In genomic region chr18:75173125-75173432, GRCh38 we compare ENCODE assay signal across 9 cellular contexts. TPM values are rescaled to one million over a fixed set of nuclear protein-coding genes. Genes with fewer than 3 reads are reported as not detected.
A peak's percentile ranks its signal among the peaks of the same experiment; 100 is the strongest.
DNase-seq lines count a peak whose midpoint lies in the region; ATAC-seq and TF ChIP-seq lines count a peak whose summit lies in the region.
"Had no signal": no experiment of that assay in that cellular context is flagged by ENCODE, and none has a peak within 500 bp of the region (broad histone marks: within the 10 kb centered on the region; RNA-seq: fewer than 3 reads in every experiment).

No MANE protein-coding gene starts in this region.

- H3K36me3 Mint-ChIP-seq in effector memory CD8-positive, alpha-beta T cell (ENCODE audit: insufficient read depth): no peaks in the 10 kb centered on the region
- H3K36me3 Mint-ChIP-seq in activated CD4-positive, alpha-beta T cell treated with anti-CD3 and anti-CD28 coated beads, Interleukin-2, amount 10 ng/mL, durations not matched to agents 24 days and 14 days (ENCODE audit: low read depth): no peaks in the 10 kb centered on the region

- intact Hi-C loops in activated CD4-positive, alpha-beta T cell treated with anti-CD3 and anti-CD28 coated beads, Interleukin-2, amount 10 ng/mL, durations not matched to agents 24 days and 14 days (cut with micrococcal nuclease): no loop called here

- DNase-seq in HL-60 (ENCODE audit: low read depth in 1 of 2, low spot score in 1 of 2) (peak; percentile 41 to 43), NCI-H2081 (lab: John Stamatoyannopoulos, UW) (no peak), superior temporal gyrus (ENCODE audit: extremely low spot score) (no peak)
- DNase-seq in effector memory CD8-positive, alpha-beta T cell: no peak
- DNase-seq in activated CD4-positive, alpha-beta T cell treated with anti-CD3 and anti-CD28 coated beads, Interleukin-2, amount 50 U/mL, for 1 hour: no peak
- no peak for DNase-seq in activated CD4-positive, alpha-beta T cell treated with anti-CD3 and anti-CD28 coated beads, Interleukin-2, amount 10 ng/mL, durations not matched to agents 24 days and 14 days

- H3K27ac Mint-ChIP-seq in effector memory CD8-positive, alpha-beta T cell: peak overlapping the region in 1 of 2 donors; percentile 7
- H3K27ac Mint-ChIP-seq in activated CD4-positive, alpha-beta T cell treated with anti-CD3 and anti-CD28 coated beads, Interleukin-2, amount 10 ng/mL, durations not matched to agents 24 days and 14 days: no peak overlapping the region
- H3K27ac Mint-ChIP-seq: dendritic cell treated with granulocyte-macrophage colony-stimulating factor and Interleukin-4, amounts not matched to agents 40 ng/mL and 50 ng/mL, for 4 days had no signal

- TF ChIP-seq CTCF in GM12873 (IDR thresholded peaks at IDR 0.05; ENCODE audit: insufficient read depth, low read depth, low read length, missing control alignments) (peak; percentile 66), HL-60 (IDR thresholded peaks at IDR 0.05; ENCODE audit: insufficient read depth, low read length) (peak; percentile 44)

- no peak overlapping the region for H3K4me3 ChIP-seq in HL-60 (replicated peaks; ENCODE audit: insufficient read depth, low read length)

- H3K27ac ChIP-seq in HL-60 (replicated peaks): no peak overlapping the region

- H3K4me1 Mint-ChIP-seq in effector memory CD8-positive, alpha-beta T cell (ENCODE audit: low read depth in 2 of 2): peaks cover 0 to 11% of the 10 kb centered on the region in 2 donors
- peaks cover 2% of the 10 kb centered on the region for H3K4me1 Mint-ChIP-seq in activated CD4-positive, alpha-beta T cell treated with anti-CD3 and anti-CD28 coated beads, Interleukin-2, amount 10 ng/mL, durations not matched to agents 24 days and 14 days

- H3K9me3 Mint-ChIP-seq in effector memory CD8-positive, alpha-beta T cell: no peaks in the 10 kb centered on the region
- H3K9me3 Mint-ChIP-seq in activated CD4-positive, alpha-beta T cell treated with anti-CD3 and anti-CD28 coated beads, Interleukin-2, amount 10 ng/mL, durations not matched to agents 24 days and 14 days: no peaks in the 10 kb centered on the region
- H3K9me3 Mint-ChIP-seq: dendritic cell treated with granulocyte-macrophage colony-stimulating factor and Interleukin-4, amounts not matched to agents 40 ng/mL and 50 ng/mL, for 4 days had no signal

- no peak overlapping the region for H3K4me3 Mint-ChIP-seq in effector memory CD8-positive, alpha-beta T cell
- H3K4me3 Mint-ChIP-seq in activated CD4-positive, alpha-beta T cell treated with anti-CD3 and anti-CD28 coated beads, Interleukin-2, amount 10 ng/mL, durations not matched to agents 24 days and 14 days: no peak overlapping the region
- H3K4me3 Mint-ChIP-seq: dendritic cell treated with granulocyte-macrophage colony-stimulating factor and Interleukin-4, amounts not matched to agents 40 ng/mL and 50 ng/mL, for 4 days had no signal

- no peaks in the 10 kb centered on the region for H3K27me3 ChIP-seq in HL-60 (ENCODE audit: insufficient read depth, poor library complexity, severe bottlenecking)

- H3K27me3 Mint-ChIP-seq in effector memory CD8-positive, alpha-beta T cell: no peaks in the 10 kb centered on the region
- H3K27me3 Mint-ChIP-seq in activated CD4-positive, alpha-beta T cell treated with anti-CD3 and anti-CD28 coated beads, Interleukin-2, amount 10 ng/mL, durations not matched to agents 24 days and 14 days: peaks cover 2% of the 10 kb centered on the region

- peak; percentile 99 for ATAC-seq in GM21529 (IDR thresholded peaks at IDR 0.05; ENCODE audit: unreplicated experiment)
- ATAC-seq in effector memory CD8-positive, alpha-beta T cell (replicated peaks): peak; percentile 37

RNA-seq across cellular contexts. Expression of gene PTGR3, which starts 35.9 kb away (rescaled TPM):
- total RNA-seq in activated CD4-positive, alpha-beta T cell treated with anti-CD3 and anti-CD28 coated beads, Interleukin-2, amount 10 ng/mL, durations not matched to agents 24 days and 14 days: 23.3 and 23.6 TPM in 2 replicates

RNA-seq across cellular contexts. Expression of gene TSHZ1, which starts 37.5 kb away (rescaled TPM):
- 12.4 and 12.5 TPM in 2 replicates for total RNA-seq in activated CD4-positive, alpha-beta T cell treated with anti-CD3 and anti-CD28 coated beads, Interleukin-2, amount 10 ng/mL, durations not matched to agents 24 days and 14 days

Comparison
In these comparisons a context has a peak if more than half of its experiments do, and no peak if none do; other contexts are left out.
1. DNase-seq: peak in HL-60 (2 of 2); none in effector memory CD8-positive, alpha-beta T cell (0 of 3), NCI-H2081 (0 of 2), superior temporal gyrus (single experiment), activated CD4-positive, alpha-beta T cell treated with anti-CD3 and anti-CD28 coated beads, Interleukin-2, amount 50 U/mL, for 1 hour (single experiment) and activated CD4-positive, alpha-beta T cell treated with anti-CD3 and anti-CD28 coated beads, Interleukin-2, amount 10 ng/mL, durations not matched to agents 24 days and 14 days (single experiment).